7 cellular contexts compared by ENCODE assay signal in genomic region chr5:111716789-111717188, GRCh38. TPM values are rescaled to one million over a fixed set of nuclear protein-coding genes. Genes with fewer than 3 reads are reported as not detected.
DNase-seq lines count a peak whose midpoint lies in the region; ATAC-seq, FAIRE-seq and TF ChIP-seq lines count a peak whose summit lies in the region.
"Not testable (repeated sequence)": the region's sequence is repeated elsewhere in the genome, so short reads cannot be mapped to it uniquely, and the experiment has no call there.

No MANE protein-coding gene starts in this region.

- not testable (repeated sequence) for H3K27me3 ChIP-seq in IMR-90 (ENCODE audit: control insufficient read depth, insufficient read depth, low read length); PC-3 (ENCODE audit: low read length); HepG2 (ENCODE audit: control insufficient read depth in 1 of 2, insufficient read depth in 2 of 2, low read length in 2 of 2)

- not testable (repeated sequence) for H3F3A ChIP-seq in PC-3 (ENCODE audit: low read length, unreplicated experiment)

- not testable (repeated sequence) for H4K5ac ChIP-seq in IMR-90 (ENCODE audit: low read depth, low read length)

- not testable (repeated sequence) for H3K4me3 ChIP-seq in IMR-90 (ENCODE audit: insufficient read depth, low read depth, low read length); PC-3 (ENCODE audit: low read length); HepG2 (replicated peaks in 1 of 3; ENCODE audit: insufficient read depth in 1 of 3, low read depth in 2 of 3, low read length in 3 of 3)

- not testable (repeated sequence) for H2BK5ac ChIP-seq in IMR-90 (ENCODE audit: low read depth, low read length, poor library complexity, severe bottlenecking)

- not testable (repeated sequence) for H2AK9ac ChIP-seq in IMR-90 (replicated peaks; ENCODE audit: low read depth, low read length, poor library complexity)

- intact Hi-C loops in IMR-90 (cut with micrococcal nuclease); PC-3 (cut with micrococcal nuclease); HepG2 (cut with micrococcal nuclease; ENCODE audit: unreplicated experiment): not testable (repeated sequence)

- H3K27ac ChIP-seq in IMR-90 (ENCODE audit: insufficient read depth, low read length); PC-3 (ENCODE audit: low read length); HepG2 (ENCODE audit: extremely low read length, insufficient read depth, low read length): not testable (repeated sequence)

- H3K14ac ChIP-seq in IMR-90 (replicated peaks; ENCODE audit: low read depth, low read length), result not testable (repeated sequence)

- not testable (repeated sequence) for BruUV-seq in IMR-90 (replicated peaks; lab: Mats Ljungman, UMichigan); PC-3 (replicated peaks; lab: Mats Ljungman, UMichigan); HepG2 (replicated peaks; lab: Mats Ljungman, UMichigan)

- not testable (repeated sequence) for H2BK120ac ChIP-seq in IMR-90 (ENCODE audit: low read depth, low read length)

- not testable (repeated sequence) for H3K23ac ChIP-seq in IMR-90 (ENCODE audit: low read depth, low read length)

- WGBS in IMR-90 (ENCODE audit: extremely low coverage in 2 of 2, insufficient read length in 1 of 2), 2 experiments, result 100% methylated on average over 1 of the region's 3 CpGs; no CpG with 5 or more reads in 1 of the 2 experiments
- WGBS in HepG2 (ENCODE audit: low lambda C conversion rate), result 51% methylated on average over 3 of the region's 3 CpGs

- H3K9me1 ChIP-seq in IMR-90 (ENCODE audit: insufficient read depth, low read length), result not testable (repeated sequence)

- not testable (repeated sequence) for H2BK15ac ChIP-seq in IMR-90 (ENCODE audit: low read depth, low read length)

- not testable (repeated sequence) for H3K79me1 ChIP-seq in IMR-90 (ENCODE audit: low read depth in 1 of 2, low read length in 2 of 2)

- not testable (repeated sequence) for H2AFZ ChIP-seq in IMR-90 (replicated peaks; ENCODE audit: low read length, poor library complexity); PC-3 (ENCODE audit: low read length); HepG2 (ENCODE audit: low read length)

- CTCF ChIA-PET in IMR-90 (lab: Yijun Ruan, JAX); PC-3 (lab: Charles Lee); HepG2 (lab: Yijun Ruan, JAX; ENCODE audit: low intra/inter-chr PET ratio, low total read pairs): not testable (repeated sequence)

- POLR2A ChIA-PET in IMR-90 (lab: Charles Lee; ENCODE audit: unreplicated experiment); PC-3 (lab: Charles Lee; ENCODE audit: unreplicated experiment): not testable (repeated sequence)
- POLR2A ChIA-PET in HepG2 (lab: Yijun Ruan, JAX), result interaction anchor here (1.4 kb wide), 1 partner anchor 26 kb away, joined by 8 read pairs; no protein-coding TSS in a partner anchor

- H3K79me2 ChIP-seq in PC-3 (ENCODE audit: low read length); HepG2 (ENCODE audit: insufficient read depth, low read length): not testable (repeated sequence)

- not testable (repeated sequence) for TF ChIP-seq POLR2A in IMR-90 (IDR thresholded peaks at IDR 0.05; ENCODE audit: low read depth, low read length); HepG2 (IDR thresholded peaks at IDR 0.05; ENCODE audit: insufficient read depth in 1 of 2, low read depth in 2 of 2, low read length in 2 of 2)

- FAIRE-seq in HepG2 (lab: Jason Lieb, UNC), result not testable (repeated sequence)

- not testable (repeated sequence) for H3K9me2 ChIP-seq in PC-3 (replicated peaks; ENCODE audit: low read length)

- H3K36me3 ChIP-seq in IMR-90 (ENCODE audit: control insufficient read depth, insufficient read depth, low read length); PC-3 (ENCODE audit: low read depth, low read length); HepG2 (replicated peaks in 1 of 2; ENCODE audit: control insufficient read depth in 1 of 2, insufficient read depth in 2 of 2, low read length in 2 of 2): not testable (repeated sequence)

- H3K9ac ChIP-seq in IMR-90 (ENCODE audit: low read depth, low read length); PC-3 (ENCODE audit: low read length); HepG2 (ENCODE audit: insufficient read depth, low read depth, low read length): not testable (repeated sequence)

- not testable (repeated sequence) for H3K18ac ChIP-seq in IMR-90 (ENCODE audit: low read depth, low read length)

- dilution Hi-C loops in IMR-90 (cut with HindIII; ENCODE audit: low sequenced_read_pairs, unreplicated experiment), result not testable (repeated sequence)

- not testable (repeated sequence) for H4K20me1 ChIP-seq in IMR-90 (ENCODE audit: insufficient read depth, low read length); PC-3 (ENCODE audit: low read length); HepG2 (ENCODE audit: insufficient read depth, low read length)

- not testable (repeated sequence) for H3K9me3 ChIP-seq in IMR-90 (ENCODE audit: control insufficient read depth, insufficient read depth, low read length); PC-3 (ENCODE audit: low read length); HepG2 (ENCODE audit: low read length)

- not testable (repeated sequence) for H4K8ac ChIP-seq in IMR-90 (ENCODE audit: low read depth in 2 of 2, low read length in 2 of 2)

- not testable (repeated sequence) for H3K4me1 ChIP-seq in IMR-90 (ENCODE audit: control insufficient read depth, insufficient read depth, low read length); PC-3 (ENCODE audit: insufficient read depth, low read length)
- H3K4me1 ChIP-seq in HepG2 (ENCODE audit: insufficient read depth, low read length), result peaks cover 31% of the 10 kb centered on the region

- TF ChIP-seq EP300 in HepG2 (IDR thresholded peaks at IDR 0.05; ENCODE audit: low read depth in 2 of 2, low read length in 2 of 2); HepG2 (CRISPR knock-in tag; IDR thresholded peaks at IDR 0.05; ENCODE audit: borderline replicate concordance): not testable (repeated sequence)

- H3K4me2 ChIP-seq in IMR-90 (ENCODE audit: low read depth, low read length); PC-3 (ENCODE audit: low read length): not testable (repeated sequence)
- peak overlapping the region; percentile 40 for H3K4me2 ChIP-seq in HepG2 (ENCODE audit: low read depth, low read length)

- not testable (repeated sequence) for H2BK20ac ChIP-seq in IMR-90 (ENCODE audit: low read depth, low read length)

- TF ChIP-seq CTCF in IMR-90 (conservative IDR thresholded peaks at IDR 0.05; ENCODE audit: low read depth, low read length); PC-3 (conservative IDR thresholded peaks at IDR 0.05; ENCODE audit: low read depth, low read length); HepG2 (CRISPR knock-in tag; IDR thresholded peaks at IDR 0.05): not testable (repeated sequence)

- TF ChIP-seq RAD21 in IMR-90 (IDR thresholded peaks at IDR 0.05; ENCODE audit: low read length); HepG2 (CRISPR knock-in tag; IDR thresholded peaks at IDR 0.05): not testable (repeated sequence)

- not testable (repeated sequence) for H3K56ac ChIP-seq in IMR-90 (ENCODE audit: extremely low read depth, insufficient read depth, low read length)

- H3K4ac ChIP-seq in IMR-90 (ENCODE audit: low read depth, low read length), result not testable (repeated sequence)

- not testable (repeated sequence) for H4K91ac ChIP-seq in IMR-90 (ENCODE audit: insufficient read depth, low read depth, low read length)

- ATAC-seq in IMR-90 (ENCODE audit: low read depth) (peak; percentile 27; the same call in 1 of the 2 replicates), HepG2 (peak; percentile 62)
- ATAC-seq in PC-3, result not testable (repeated sequence)

- peak; percentile 9 for DNase-seq in DMS53 (lab: John Stamatoyannopoulos, UW)
- DNase-seq in H4 (ENCODE audit: low spot score), result peak; percentile 40
- not testable (repeated sequence) for DNase-seq in IMR-90
- peak; percentile 35 for DNase-seq in NCI-H69 (lab: John Stamatoyannopoulos, UW)
- DNase-seq in PC-3, result peak; percentile 21
- DNase-seq in HepG2 (ENCODE audit: low spot score), result peak; percentile 43
- DNase-seq in renal cortical epithelial cell (ENCODE audit: low read depth), result peak; percentile 46

- in situ Hi-C loops in IMR-90 (cut with MboI; ENCODE audit: low sequenced_read_pairs); HepG2 (cut with HindIII; ENCODE audit: extremely low pct_ligation_motif_present, low pct_unique_long_range_greater_than_20kb): not testable (repeated sequence)

- not testable (repeated sequence) for H2AK5ac ChIP-seq in IMR-90 (ENCODE audit: low read depth, low read length)

RNA-seq across cellular contexts. Expression of gene NREP, which starts 40.2 kb away (rescaled TPM):
- 157 and 187 TPM in 2 replicates for total RNA-seq in H4 (2014; rRNA removed; shearing (Covaris generic))
- 178 and 234 TPM in 2 replicates for total RNA-seq in IMR-90 (2012; rRNA removed)
- polyA plus RNA-seq in IMR-90 (2012; rRNA removed), result 246 and 277 TPM in 2 replicates
- polyA plus RNA-seq in IMR-90 (2012; cell fraction: cytosol; rRNA removed), result 42.7 and 48.6 TPM in 2 replicates
- 62.1 and 406 TPM in 2 replicates for polyA plus RNA-seq in IMR-90 (2012; cell fraction: nucleus; rRNA removed; ENCODE audit: low replicate concordance)
- 22.6 and 27.5 TPM in 2 replicates for total RNA-seq in PC-3 (2014; rRNA removed)
- 40.5 and 48.5 TPM in 2 replicates for total RNA-seq in HepG2 (2016; rRNA removed; fragmentation: Illumina TruSeq; extraction: Trizol)
- 18.2 and 18.5 TPM in 2 replicates for total RNA-seq in HepG2 (2016; cell fraction: cytosol; rRNA removed; fragmentation: Illumina TruSeq; extraction: Trizol; ENCODE audit: low read depth)
- total RNA-seq in HepG2 (2016; cell fraction: insoluble cytoplasmic fraction; rRNA removed; fragmentation: Illumina TruSeq; extraction: Trizol), result 44.8 and 48.2 TPM in 2 replicates
- 49.5 and 57.7 TPM in 2 replicates for total RNA-seq in HepG2 (2016; cell fraction: membrane; rRNA removed; fragmentation: Illumina TruSeq; extraction: Trizol)
- 58.0 and 67.1 TPM in 2 replicates for total RNA-seq in HepG2 (2016; cell fraction: nucleus; rRNA removed; fragmentation: Illumina TruSeq; extraction: Trizol)
- polyA plus RNA-seq in HepG2 (2011; rRNA removed), result 82.8 and 102 TPM in 2 replicates
- 49.1 and 88.7 TPM in 2 replicates for polyA plus RNA-seq in HepG2 (2011; cell fraction: cytosol; rRNA removed)
- polyA plus RNA-seq in HepG2 (2011; cell fraction: nucleus; rRNA removed), result 69.7 and 94.1 TPM in 2 replicates
- 38.1 and 86.3 TPM in 2 replicates for polyA plus RNA-seq in HepG2 (2012)
- 33.5 and 45.5 TPM in 2 replicates for polyA plus RNA-seq in HepG2 (2016; cell fraction: cytosol; fragmentation: Illumina TruSeq; extraction: Trizol; ENCODE audit: low read depth)
- polyA plus RNA-seq in HepG2 (2016; cell fraction: insoluble cytoplasmic fraction; fragmentation: Illumina TruSeq; extraction: Trizol; ENCODE audit: low read depth), result 76.1 and 85.1 TPM in 2 replicates
- 81.9 and 92.8 TPM in 2 replicates for polyA plus RNA-seq in HepG2 (2016; cell fraction: membrane; fragmentation: Illumina TruSeq; extraction: Trizol; ENCODE audit: low read depth)
- polyA plus RNA-seq in HepG2 (2016; cell fraction: nucleus; fragmentation: Illumina TruSeq; extraction: Trizol; ENCODE audit: insufficient read depth, low read depth), result 58.3 and 64.9 TPM in 2 replicates
- polyA minus RNA-seq in HepG2 (2011; rRNA and poly(A)+ RNA removed; ENCODE audit: low replicate concordance), result 2.7 and 49.0 TPM in 2 replicates
- 29.4 and 31.1 TPM in 2 replicates for polyA minus RNA-seq in HepG2 (2011; cell fraction: cytosol; rRNA and poly(A)+ RNA removed)
- 280 and 293 TPM in 2 replicates for polyA minus RNA-seq in HepG2 (2011; cell fraction: nucleus; rRNA and poly(A)+ RNA removed)
- total RNA-seq in renal cortical epithelial cell, result 50.5 and 85.8 TPM in 2 replicates
